In the genomic region with DNA sequence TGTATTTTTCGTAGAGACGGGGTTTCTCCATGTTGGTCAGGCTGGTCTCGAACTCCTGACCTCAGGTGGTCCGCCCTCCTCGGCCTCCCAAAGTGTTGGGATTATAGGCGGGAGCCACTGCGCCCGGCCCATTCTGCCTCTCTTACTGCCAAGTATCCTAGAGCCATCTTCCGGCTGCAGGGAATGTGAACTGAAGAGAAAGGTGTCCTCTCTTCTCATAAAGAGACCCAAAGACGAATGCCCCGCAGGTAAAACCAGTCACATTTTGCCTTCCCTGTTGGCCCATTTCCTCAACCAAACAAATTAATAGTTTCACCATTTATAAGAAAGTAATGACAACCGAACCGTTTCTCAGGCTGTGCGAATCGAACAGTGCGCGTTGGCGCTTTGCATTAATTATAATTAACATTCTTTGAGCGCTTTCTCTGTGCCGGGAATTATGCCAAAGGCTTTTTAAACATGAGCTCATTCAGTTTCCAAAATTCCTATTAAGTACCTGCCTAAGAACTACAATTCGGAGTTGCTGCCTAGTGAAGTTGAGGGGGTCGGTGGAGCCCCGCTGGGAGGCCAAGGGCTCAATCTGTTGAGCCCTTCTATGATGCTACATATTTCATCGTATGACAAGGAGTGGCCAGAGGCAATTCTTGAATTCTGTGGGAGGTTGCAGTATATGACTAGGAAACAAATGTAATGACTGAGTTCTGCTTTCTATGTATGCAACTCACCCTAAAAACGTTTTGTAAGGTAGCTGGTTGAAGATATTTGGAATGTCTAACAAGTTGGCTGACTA, we compare ENCODE assay signal across 8 cellular contexts. TPM values are rescaled to one million over a fixed set of nuclear protein-coding genes. Genes with fewer than 3 reads are reported as not detected.
DNase-seq lines count a peak whose midpoint lies in the region; ATAC-seq, FAIRE-seq and TF ChIP-seq lines count a peak whose summit lies in the region.

No MANE protein-coding gene starts in this region.

- H3K4me3 ChIP-seq in BLaER1 (peak overlapping the region; percentile 97), OCI-LY3 (ENCODE audit: low read length) (peak overlapping the region; percentile 93), endothelial cell of umbilical vein (replicated peaks in 1 of 3; ENCODE audit: insufficient read depth in 1 of 3, low read depth in 1 of 3, low read length in 3 of 3) (peak overlapping the region in 2 of 3 experiments; percentile 80 to 96), neural cell (ENCODE audit: low read length) (peak overlapping the region; percentile 91)

- peak overlapping the region; percentile 95 for H3K4me2 ChIP-seq in BLaER1
- peak overlapping the region; percentile 91 for H3K4me2 ChIP-seq in OCI-LY3 (ENCODE audit: low read length)
- H3K4me2 ChIP-seq in endothelial cell of umbilical vein (ENCODE audit: insufficient read depth, low read length) = peak overlapping the region; percentile 73
- H3K4me2 ChIP-seq in neural cell (ENCODE audit: low read length) = no peak overlapping the region

- intact Hi-C loops in endothelial cell of umbilical vein (cut with micrococcal nuclease) = loop anchor here (2.0 kb wide), 1 partner anchor 37 kb away; a partner anchor contains a TSS

- no peaks in the 10 kb centered on the region for H3K9me1 ChIP-seq in endothelial cell of umbilical vein (replicated peaks; ENCODE audit: control insufficient read depth, extremely low read depth, insufficient read depth, low read length)

- no peak for TF ChIP-seq POLR2A in endothelial cell of umbilical vein (IDR thresholded peaks at IDR 0.05; ENCODE audit: low read depth, low read length)

- POLR2A ChIA-PET in endothelial cell of umbilical vein (lab: Charles Lee) = interaction anchor here (0.8 to 2.1 kb wide), 2 partner anchors 11 to 37 kb away, joined by 3 to 19 read pairs; a partner anchor contains a TSS

- ATAC-seq in GM21529 (IDR thresholded peaks at IDR 0.05; ENCODE audit: unreplicated experiment) = no peak

- no peak overlapping the region for H2AFZ ChIP-seq in OCI-LY3 (ENCODE audit: low read depth, low read length)
- peak overlapping the region; percentile 11 for H2AFZ ChIP-seq in endothelial cell of umbilical vein (ENCODE audit: low read depth, low read length)
- peak overlapping the region; percentile 69 for H2AFZ ChIP-seq in neural cell (ENCODE audit: low read depth, low read length)

- dilution Hi-C loops in endothelial cell of umbilical vein (cut with MboI; ENCODE audit: extremely low pct_ligation_motif_present, low sequenced_read_pairs) = no loop called here

- peaks cover 34% of the 10 kb centered on the region for H3K36me3 ChIP-seq in BLaER1
- H3K36me3 ChIP-seq in OCI-LY3 (replicated peaks; ENCODE audit: low read depth, low read length) = peaks cover 34% of the 10 kb centered on the region
- peaks cover 0 to 9% of the 10 kb centered on the region in 2 experiments for H3K36me3 ChIP-seq in endothelial cell of umbilical vein (ENCODE audit: control insufficient read depth in 2 of 2, extremely low read depth in 1 of 2, insufficient read depth in 2 of 2, low read length in 2 of 2)
- H3K36me3 ChIP-seq in neural cell (ENCODE audit: insufficient read depth, low read length) = no peaks in the 10 kb centered on the region

- no peaks in the 10 kb centered on the region for H3F3A ChIP-seq in neural cell (ENCODE audit: insufficient read depth, low read length, poor library complexity, severe bottlenecking)

- H3K9ac ChIP-seq in BLaER1 (peak overlapping the region; percentile 99), OCI-LY3 (ENCODE audit: low read length) (peak overlapping the region; percentile 77), endothelial cell of umbilical vein (replicated peaks; ENCODE audit: extremely low read depth, insufficient read depth, low read length) (peak overlapping the region; percentile 99), neural cell (ENCODE audit: low read length) (peak overlapping the region; percentile 97)

- DNase-seq in endothelial cell of umbilical vein (ENCODE audit: low read depth, low spot score) = no peak
- no peak for DNase-seq in MV-4-11 (lab: John Stamatoyannopoulos, UW)
- DNase-seq in NOMO-1 treated with dmso at 0.1 percent for 144 hours (lab: John Stamatoyannopoulos, UW; ENCODE audit: unreplicated experiment) = no peak
- DNase-seq in GDM1 (lab: John Stamatoyannopoulos, UW) = no peak

- TF ChIP-seq EP300 in neural cell (conservative IDR thresholded peaks at IDR 0.05; ENCODE audit: poor library complexity, severe bottlenecking) = no peak

- H3K9me2 ChIP-seq in neural cell (ENCODE audit: insufficient read depth, low read length) = no peaks in the 10 kb centered on the region

- H3K27ac ChIP-seq in BLaER1 = peak overlapping the region; percentile 97
- H3K27ac ChIP-seq in OCI-LY3 (ENCODE audit: low read length) = peak overlapping the region; percentile 29; the same call in 1 of the 2 replicates
- peak overlapping the region; percentile 78 for H3K27ac ChIP-seq in endothelial cell of umbilical vein (ENCODE audit: insufficient read depth, low read depth, low read length)
- H3K27ac ChIP-seq in neural cell (ENCODE audit: low read length) = peak overlapping the region; percentile 98

- FAIRE-seq in endothelial cell of umbilical vein (lab: Jason Lieb, UNC) = no peak

- H3K79me2 ChIP-seq in OCI-LY3 (ENCODE audit: low read length) (peaks cover 50% of the 10 kb centered on the region), endothelial cell of umbilical vein (ENCODE audit: control insufficient read depth, insufficient read depth, low read length) (peaks cover 38% of the 10 kb centered on the region), neural cell (replicated peaks; ENCODE audit: insufficient read depth, low read length) (peaks cover 40% of the 10 kb centered on the region)

- H4K20me1 ChIP-seq in BLaER1 (peaks cover 37% of the 10 kb centered on the region), OCI-LY3 (ENCODE audit: insufficient read depth, low read length) (peaks cover 14% of the 10 kb centered on the region), endothelial cell of umbilical vein (replicated peaks; ENCODE audit: control insufficient read depth, extremely low read depth, insufficient read depth, low read length) (peaks cover 2% of the 10 kb centered on the region), neural cell (ENCODE audit: insufficient read depth) (no peaks in the 10 kb centered on the region)

- no peaks in the 10 kb centered on the region for H3K9me3 ChIP-seq in BLaER1
- no peaks in the 10 kb centered on the region for H3K9me3 ChIP-seq in OCI-LY3 (ENCODE audit: insufficient read depth, low read length)
- H3K9me3 ChIP-seq in endothelial cell of umbilical vein (replicated peaks; ENCODE audit: control insufficient read depth, insufficient read depth, low read length) = no peaks in the 10 kb centered on the region
- H3K9me3 ChIP-seq in neural cell (ENCODE audit: low read length) = no peaks in the 10 kb centered on the region

- H3K27me3 ChIP-seq in BLaER1 = no peaks in the 10 kb centered on the region
- no peaks in the 10 kb centered on the region for H3K27me3 ChIP-seq in OCI-LY3 (ENCODE audit: low read depth, low read length)
- H3K27me3 ChIP-seq in endothelial cell of umbilical vein (ENCODE audit: control insufficient read depth in 2 of 2, insufficient read depth in 2 of 2, low read length in 2 of 2) = no peaks in the 10 kb centered on the region
- no peaks in the 10 kb centered on the region for H3K27me3 ChIP-seq in neural cell (ENCODE audit: insufficient read depth, low read depth, low read length)

- BruUV-seq in endothelial cell of umbilical vein (replicated peaks; lab: Mats Ljungman, UMichigan) = TSS peak; percentile 93

- no peak for TF ChIP-seq RAD21 in neural cell (conservative IDR thresholded peaks at IDR 0.05)

- H3K4me1 ChIP-seq in BLaER1 (peaks cover 37% of the 10 kb centered on the region), OCI-LY3 (ENCODE audit: low read length) (peaks cover 37% of the 10 kb centered on the region), endothelial cell of umbilical vein (ENCODE audit: control insufficient read depth, extremely low read depth, insufficient read depth, low read length) (peaks cover 20% of the 10 kb centered on the region)

- CTCF ChIA-PET in endothelial cell of umbilical vein (lab: Charles Lee) = interaction anchor here (1.0 to 1.8 kb wide), 4 partner anchors 10 to 366 kb away, joined by 3 to 11 read pairs (median 4); a partner anchor contains a TSS

- TF ChIP-seq CTCF in OCI-LY3 (IDR thresholded peaks at IDR 0.05; ENCODE audit: low read depth, low read length) (no peak), endothelial cell of umbilical vein (IDR thresholded peaks at IDR 0.05; ENCODE audit: extremely low read depth in 1 of 2, insufficient read depth in 1 of 2, low read depth in 1 of 2, low read length in 2 of 2) (no peak), neural cell (IDR thresholded peaks at IDR 0.05; ENCODE audit: poor library complexity, severe bottlenecking) (no peak)

RNA-seq across cellular contexts. Expression of a gene that starts 0.8 kb away (rescaled TPM):
- total RNA-seq in endothelial cell of umbilical vein = 1,070 and 1,111 TPM in 2 replicates
- polyA plus RNA-seq in endothelial cell of umbilical vein (398 and 766 TPM in 2 replicates), neural cell (2,626 and 2,767 TPM in 2 replicates)
- 907 and 929 TPM in 2 replicates for polyA plus RNA-seq in endothelial cell of umbilical vein (2011; cell fraction: cytosol; rRNA removed)
- 294 and 326 TPM in 2 replicates for polyA plus RNA-seq in endothelial cell of umbilical vein (2011; cell fraction: nucleus; rRNA removed)
- polyA plus RNA-seq in endothelial cell of umbilical vein (2012) = 1,498 and 1,668 TPM in 2 replicates
- polyA minus RNA-seq in endothelial cell of umbilical vein (498 and 557 TPM in 2 replicates), neural cell (700 and 763 TPM in 2 replicates)
- 311 TPM for polyA minus RNA-seq in endothelial cell of umbilical vein (2011; cell fraction: cytosol; rRNA and poly(A)+ RNA removed)
- polyA minus RNA-seq in endothelial cell of umbilical vein (2011; cell fraction: nucleus; rRNA and poly(A)+ RNA removed) = 125 and 127 TPM in 2 replicates

RNA-seq across cellular contexts. Expression of a gene that starts 10.4 kb away (rescaled TPM):
- total RNA-seq in endothelial cell of umbilical vein = 14.7 and 15.8 TPM in 2 replicates
- polyA plus RNA-seq in endothelial cell of umbilical vein = 3.6 and 4.2 TPM in 2 replicates
- 3.7 and 4.2 TPM in 2 replicates for polyA plus RNA-seq in endothelial cell of umbilical vein (2011; cell fraction: cytosol; rRNA removed)
- polyA plus RNA-seq in endothelial cell of umbilical vein (2011; cell fraction: nucleus; rRNA removed) = 12.7 and 18.2 TPM in 2 replicates
- polyA plus RNA-seq in endothelial cell of umbilical vein (2012) = 10.0 and 13.0 TPM in 2 replicates
- polyA minus RNA-seq in endothelial cell of umbilical vein = 9.8 TPM in 2 replicates
- 20.3 TPM for polyA minus RNA-seq in endothelial cell of umbilical vein (2011; cell fraction: cytosol; rRNA and poly(A)+ RNA removed)
- 19.9 and 23.6 TPM in 2 replicates for polyA minus RNA-seq in endothelial cell of umbilical vein (2011; cell fraction: nucleus; rRNA and poly(A)+ RNA removed)
- polyA plus RNA-seq in neural cell = 22.0 and 23.5 TPM in 2 replicates
- 80.1 and 86.7 TPM in 2 replicates for polyA minus RNA-seq in neural cell

RNA-seq across cellular contexts. Expression of a gene that starts 37.1 kb away (rescaled TPM):
- total RNA-seq in endothelial cell of umbilical vein = 10.3 and 14.0 TPM in 2 replicates
- 1.4 and 1.9 TPM in 2 replicates for polyA plus RNA-seq in endothelial cell of umbilical vein
- polyA plus RNA-seq in endothelial cell of umbilical vein (2011; cell fraction: cytosol; rRNA removed) = 1.6 and 1.7 TPM in 2 replicates
- 3.9 and 4.5 TPM in 2 replicates for polyA plus RNA-seq in endothelial cell of umbilical vein (2011; cell fraction: nucleus; rRNA removed)
- polyA plus RNA-seq in endothelial cell of umbilical vein (2012) = 3.5 and 5.1 TPM in 2 replicates
- 7.2 and 8.6 TPM in 2 replicates for polyA minus RNA-seq in endothelial cell of umbilical vein
- polyA minus RNA-seq in endothelial cell of umbilical vein (2011; cell fraction: cytosol; rRNA and poly(A)+ RNA removed) = 6.5 TPM
- 4.5 and 8.8 TPM in 2 replicates for polyA minus RNA-seq in endothelial cell of umbilical vein (2011; cell fraction: nucleus; rRNA and poly(A)+ RNA removed)
- polyA plus RNA-seq in neural cell = 45.2 and 52.9 TPM in 2 replicates
- polyA minus RNA-seq in neural cell = 136 and 143 TPM in 2 replicates

Comparison
In these comparisons a context has a peak if more than half of its experiments do, and no peak if none do; other contexts are left out.
1. H3K27ac ChIP-seq: peak in every context shown above with its lines; median percentile 98 in neural cell; 97 in BLaER1; 78 in endothelial cell of umbilical vein; 29 in OCI-LY3.